Comparison of ENCODE assay signal across 8 cellular contexts in genomic region chr9:27033815-27034403, GRCh38. TPM values are rescaled to one million over a fixed set of nuclear protein-coding genes. Genes with fewer than 3 reads are reported as not detected.
A peak's percentile ranks its signal among the peaks of the same experiment; 100 is the strongest.
DNase-seq lines count a peak whose midpoint lies in the region; ATAC-seq and TF ChIP-seq lines count a peak whose summit lies in the region.

No MANE protein-coding gene starts in this region.

- no peaks in the 10 kb centered on the region for H3K79me2 ChIP-seq in PC-3 (ENCODE audit: low read length)

- H3K4me2 ChIP-seq in PC-3 (ENCODE audit: low read length), result no peak overlapping the region

- BruUV-seq in PC-3 (replicated peaks; lab: Mats Ljungman, UMichigan), result no TSS peak

- no peak overlapping the region for H2AFZ ChIP-seq in PC-3 (ENCODE audit: low read length)

- H3K27me3 Mint-ChIP-seq in stimulated activated memory B cell treated with anti-CD40 and anti-IgM and Interleukin-4, amounts not matched to agents 10 μg/mL and 1 μg/mL and 100 μg/mL, for 72 hours, result no peaks in the 10 kb centered on the region

- DNase-seq in EH (ENCODE audit: low read depth) (peak; percentile 59), PC-3 (peak; percentile 78), heart right ventricle (peak in 1 of 2 donors; percentile 63), retinal pigment epithelial cell (ENCODE audit: low read depth) (no peak)
- peak; percentile 41 for DNase-seq in activated naive CD4-positive, alpha-beta T cell treated with anti-CD3 and anti-CD28 coated beads, Interleukin-2, amount 50 U/mL, for 16 hours

- no peak overlapping the region for H3K9ac ChIP-seq in PC-3 (ENCODE audit: low read length)

- no peaks in the 10 kb centered on the region for H3F3A ChIP-seq in PC-3 (ENCODE audit: low read length, unreplicated experiment)

- CTCF ChIA-PET in PC-3 (lab: Charles Lee), result no interaction called here

- H3K4me1 ChIP-seq in PC-3 (ENCODE audit: insufficient read depth, low read length), result no peaks in the 10 kb centered on the region
- H3K4me1 ChIP-seq in heart right ventricle, result peaks cover 0 to 6% (median 0%) of the 10 kb centered on the region in 9 donors

- H3K4me3 Mint-ChIP-seq in stimulated activated memory B cell treated with anti-CD40 and anti-IgM and Interleukin-4, amounts not matched to agents 10 μg/mL and 1 μg/mL and 100 μg/mL, for 72 hours, result no peak overlapping the region

- intact Hi-C loops in PC-3 (cut with micrococcal nuclease) (loop anchor here (1.0 to 10.0 kb wide), 3 partner anchors 163 to 511 kb away; no protein-coding TSS in a partner anchor), heart right ventricle (cut with DNase I) (loop anchor here (1.0 to 10.0 kb wide), 11 partner anchors 48 to 248 kb away; no protein-coding TSS in a partner anchor)

- ATAC-seq in GM19467 (IDR thresholded peaks at IDR 0.05; ENCODE audit: unreplicated experiment) (peak; percentile 74), HG03565 (IDR thresholded peaks at IDR 0.05; ENCODE audit: unreplicated experiment) (peak; percentile 92), PC-3 (peak; percentile 58), heart right ventricle (peak in 4 of 8 donors; percentile 48 to 74 (median 61))
- ATAC-seq in stimulated activated memory B cell treated with anti-CD40 and anti-IgM and Interleukin-4, amounts not matched to agents 10 μg/mL and 1 μg/mL and 100 μg/mL, for 72 hours, result no peak

- no peaks in the 10 kb centered on the region for H3K9me3 Mint-ChIP-seq in stimulated activated memory B cell treated with anti-CD40 and anti-IgM and Interleukin-4, amounts not matched to agents 10 μg/mL and 1 μg/mL and 100 μg/mL, for 72 hours

- peak; percentile 78 for TF ChIP-seq CTCF in PC-3 (conservative IDR thresholded peaks at IDR 0.05; ENCODE audit: low read depth, low read length)
- TF ChIP-seq CTCF in heart right ventricle (IDR thresholded peaks at IDR 0.05), result peak; percentile 70 to 91 (median 83)
- peak; percentile 84 for TF ChIP-seq CTCF in retinal pigment epithelial cell (conservative IDR thresholded peaks at IDR 0.05; ENCODE audit: low read depth, low read length)

- POLR2A ChIA-PET in PC-3 (lab: Charles Lee; ENCODE audit: unreplicated experiment), result no interaction called here

- no peaks in the 10 kb centered on the region for H4K20me1 ChIP-seq in PC-3 (ENCODE audit: low read length)

- no peaks in the 10 kb centered on the region for H3K4me1 Mint-ChIP-seq in stimulated activated memory B cell treated with anti-CD40 and anti-IgM and Interleukin-4, amounts not matched to agents 10 μg/mL and 1 μg/mL and 100 μg/mL, for 72 hours

- 5 to 8% methylated on average over 4 of the region's 4 CpGs for WGBS in heart right ventricle, 2 donors

- H3K36me3 ChIP-seq in PC-3 (ENCODE audit: low read depth, low read length), result no peaks in the 10 kb centered on the region
- peaks cover 0 to 18% (median 0%) of the 10 kb centered on the region in 9 donors for H3K36me3 ChIP-seq in heart right ventricle

- H3K9me2 ChIP-seq in PC-3 (replicated peaks; ENCODE audit: low read length), result no peaks in the 10 kb centered on the region

- H3K9me3 ChIP-seq in PC-3 (ENCODE audit: low read length) (no peaks in the 10 kb centered on the region), heart right ventricle (no peaks in the 10 kb centered on the region)

- no peak overlapping the region for H3K27ac Mint-ChIP-seq in stimulated activated memory B cell treated with anti-CD40 and anti-IgM and Interleukin-4, amounts not matched to agents 10 μg/mL and 1 μg/mL and 100 μg/mL, for 72 hours

- H3K4me3 ChIP-seq in PC-3 (ENCODE audit: low read length) (no peak overlapping the region), heart right ventricle (no peak overlapping the region), retinal pigment epithelial cell (ENCODE audit: low read length) (no peak overlapping the region)

- H3K27me3 ChIP-seq in PC-3 (ENCODE audit: low read length), result no peaks in the 10 kb centered on the region
- H3K27me3 ChIP-seq in heart right ventricle, result no peaks in the 10 kb centered on the region

- no peak overlapping the region for H3K27ac ChIP-seq in PC-3 (ENCODE audit: low read length)
- H3K27ac ChIP-seq in heart right ventricle, result no peak overlapping the region

- H3K36me3 Mint-ChIP-seq in stimulated activated memory B cell treated with anti-CD40 and anti-IgM and Interleukin-4, amounts not matched to agents 10 μg/mL and 1 μg/mL and 100 μg/mL, for 72 hours, result peaks cover 12% of the 10 kb centered on the region

RNA-seq across cellular contexts. Expression of gene LRRC19, which starts 28.4 kb away (rescaled TPM):
- not detected in 2 replicates for total RNA-seq in PC-3 (2014; rRNA removed)
- not detected for total RNA-seq in heart right ventricle
- polyA plus RNA-seq in heart right ventricle, result not detected
